19 cellular contexts compared by ENCODE assay signal in genomic region chr1:115495603-115496002, GRCh38.
DNase-seq lines count a peak whose midpoint lies in the region; ATAC-seq and TF ChIP-seq lines count a peak whose summit lies in the region.
"Had no signal": no experiment of that assay in that cellular context is flagged by ENCODE, and none has a peak within 500 bp of the region (broad histone marks: within the 10 kb centered on the region; RNA-seq: fewer than 3 reads in every experiment).

No MANE protein-coding gene starts in this region.

- no peaks in the 10 kb centered on the region for H3F3A ChIP-seq in smooth muscle cell (ENCODE audit: low read depth)

- intact Hi-C loops in activated CD8-positive, alpha-beta T cell treated with anti-CD3 and anti-CD28 coated beads for 36 hours (cut with micrococcal nuclease) = no loop called here

- H3K9me3 Mint-ChIP-seq in activated CD8-positive, alpha-beta T cell treated with anti-CD3 and anti-CD28 coated beads for 36 hours = no peaks in the 10 kb centered on the region
- H3K9me3 Mint-ChIP-seq: endodermal cell, neural crest cell had no signal

- CTCF ChIA-PET in activated CD8-positive, alpha-beta T cell treated with anti-CD3 and anti-CD28 coated beads for 36 hours (lab: Charles Lee) = no interaction called here

- peak; percentile 71 for ATAC-seq in RWPE2 (ENCODE audit: low read depth)
- ATAC-seq in activated CD8-positive, alpha-beta T cell treated with anti-CD3 and anti-CD28 coated beads for 36 hours = no peak
- ATAC-seq in GM21825 (IDR thresholded peaks at IDR 0.05; ENCODE audit: unreplicated experiment) = no peak
- no peak for ATAC-seq in HG03469 (IDR thresholded peaks at IDR 0.05; ENCODE audit: unreplicated experiment)
- ATAC-seq: activated CD4-positive, alpha-beta T cell treated with anti-CD3 and anti-CD28 coated beads for 36 hours; sciatic nerve had no signal

- peaks cover 1% of the 10 kb centered on the region for H3K27me3 Mint-ChIP-seq in activated CD8-positive, alpha-beta T cell treated with anti-CD3 and anti-CD28 coated beads for 36 hours
- H3K27me3 Mint-ChIP-seq: activated CD4-positive, alpha-beta T cell treated with anti-CD3 and anti-CD28 coated beads for 36 hours had no signal

- H3K36me3 ChIP-seq in RWPE2 (ENCODE audit: low read depth) (no peaks in the 10 kb centered on the region), osteoblast (ENCODE audit: insufficient read depth, low read length) (no peaks in the 10 kb centered on the region), smooth muscle cell (ENCODE audit: low read depth) (no peaks in the 10 kb centered on the region)

- no peaks in the 10 kb centered on the region for H3K79me2 ChIP-seq in osteoblast (ENCODE audit: insufficient read depth, low read length)
- H3K79me2 ChIP-seq in smooth muscle cell (ENCODE audit: low read depth) = no peaks in the 10 kb centered on the region

- DNase-seq in GM03348 (ENCODE audit: low spot score) (peak; percentile 79), RWPE2 (ENCODE audit: low spot score) (no peak), epithelial cell of prostate (ENCODE audit: low read depth, low spot score) (no peak), osteoblast (ENCODE audit: insufficient read length, low spot score, missing footprints) (peak; percentile 78), smooth muscle cell (lab: John Stamatoyannopoulos, UW; ENCODE audit: unreplicated experiment) (no peak)
- DNase-seq in activated CD8-positive, alpha-beta T cell treated with anti-CD3 and anti-CD28 coated beads for 36 hours = no peak
- DNase-seq: activated CD4-positive, alpha-beta T cell treated with anti-CD3 and anti-CD28 coated beads for 36 hours; activated naive CD4-positive, alpha-beta T cell treated with anti-CD3 and anti-CD28 coated beads, Interleukin-2, amount 50 U/mL, for 16 hours; DMS79; endodermal cell; GOT3; NCI-H82; stimulated activated CD4-positive, alpha-beta T cell treated with anti-CD3 and anti-CD28 coated beads, Interleukin-2, amount 100 ng/mL, for 48 hours; stimulated activated CD8-positive, alpha-beta memory T cell treated with anti-CD3 and anti-CD28 coated beads, Interleukin-4, amount 100 ng/mL, for 48 hours had no signal

- H3K4me3 Mint-ChIP-seq in activated CD8-positive, alpha-beta T cell treated with anti-CD3 and anti-CD28 coated beads for 36 hours = no peak overlapping the region
- H3K4me3 Mint-ChIP-seq: activated CD4-positive, alpha-beta T cell treated with anti-CD3 and anti-CD28 coated beads for 36 hours; endodermal cell; neural crest cell had no signal

- no peak overlapping the region for H3K27ac Mint-ChIP-seq in activated CD8-positive, alpha-beta T cell treated with anti-CD3 and anti-CD28 coated beads for 36 hours
- H3K27ac Mint-ChIP-seq: activated CD4-positive, alpha-beta T cell treated with anti-CD3 and anti-CD28 coated beads for 36 hours; endodermal cell had no signal

- H3K27me3 ChIP-seq in RWPE2 (ENCODE audit: insufficient read depth, poor library complexity, severe bottlenecking) (no peaks in the 10 kb centered on the region), osteoblast (ENCODE audit: insufficient read depth, low read length) (no peaks in the 10 kb centered on the region), smooth muscle cell (ENCODE audit: low read depth) (no peaks in the 10 kb centered on the region)

- TF ChIP-seq CTCF in RWPE2 (IDR thresholded peaks at IDR 0.05; ENCODE audit: poor library complexity, severe bottlenecking) = no peak
- TF ChIP-seq CTCF in osteoblast (IDR thresholded peaks at IDR 0.05; ENCODE audit: extremely low read depth, low read depth, low read length) = no peak
- no peak for TF ChIP-seq CTCF in activated CD8-positive, alpha-beta T cell treated with anti-CD3 and anti-CD28 coated beads for 36 hours (IDR thresholded peaks at IDR 0.05)
- no peak for TF ChIP-seq CTCF in smooth muscle cell (IDR thresholded peaks at IDR 0.05; ENCODE audit: borderline replicate concordance, insufficient read depth, poor library complexity, severe bottlenecking)

- no peaks in the 10 kb centered on the region for H3K36me3 Mint-ChIP-seq in activated CD8-positive, alpha-beta T cell treated with anti-CD3 and anti-CD28 coated beads for 36 hours (ENCODE audit: low read depth)

- H3K9ac ChIP-seq in smooth muscle cell (ENCODE audit: low read depth) = no peak overlapping the region

- 78% methylated on average over 6 of the region's 6 CpGs for WGBS in smooth muscle cell (ENCODE audit: low lambda C conversion rate)

- H2AFZ ChIP-seq in osteoblast (ENCODE audit: low read length) = no peak overlapping the region
- no peak overlapping the region for H2AFZ ChIP-seq in smooth muscle cell (ENCODE audit: low read depth)

- POLR2A ChIA-PET in activated CD8-positive, alpha-beta T cell treated with anti-CD3 and anti-CD28 coated beads for 36 hours (lab: Charles Lee) = no interaction called here

- H3K9me3 ChIP-seq in RWPE2 (ENCODE audit: severe bottlenecking) (no peaks in the 10 kb centered on the region), osteoblast (ENCODE audit: low read depth, low read length) (no peaks in the 10 kb centered on the region), smooth muscle cell (replicated peaks; ENCODE audit: low read depth) (no peaks in the 10 kb centered on the region)

- no peak overlapping the region for H3K4me3 ChIP-seq in RWPE2 (ENCODE audit: severe bottlenecking)
- H3K4me3 ChIP-seq in osteoblast (ENCODE audit: insufficient read depth, low read length) = no peak overlapping the region
- H3K4me3 ChIP-seq in smooth muscle cell = no peak overlapping the region

- H3K4me2 ChIP-seq in osteoblast (ENCODE audit: insufficient read depth, low read length) (peak overlapping the region; percentile 19), smooth muscle cell (no peak overlapping the region)

- H4K20me1 ChIP-seq in osteoblast (ENCODE audit: insufficient read depth, low read length) (no peaks in the 10 kb centered on the region), smooth muscle cell (ENCODE audit: low read depth) (no peaks in the 10 kb centered on the region)

- H3K27ac ChIP-seq in RWPE2 (ENCODE audit: poor library complexity, severe bottlenecking) = peak overlapping the region; percentile 91
- H3K27ac ChIP-seq in epithelial cell of prostate = peak overlapping the region; percentile 72
- H3K27ac ChIP-seq in osteoblast (ENCODE audit: low read depth, low read length) = peak overlapping the region; percentile 69
- H3K27ac ChIP-seq in smooth muscle cell (ENCODE audit: low read depth) = no peak overlapping the region
- H3K27ac ChIP-seq: C4-2B had no signal

- H3K4me1 Mint-ChIP-seq in activated CD8-positive, alpha-beta T cell treated with anti-CD3 and anti-CD28 coated beads for 36 hours (ENCODE audit: low read depth) = no peaks in the 10 kb centered on the region
- H3K4me1 Mint-ChIP-seq: activated CD4-positive, alpha-beta T cell treated with anti-CD3 and anti-CD28 coated beads for 36 hours had no signal

- H3K4me1 ChIP-seq in RWPE2 (ENCODE audit: insufficient read depth, poor library complexity, severe bottlenecking) (peaks cover 32% of the 10 kb centered on the region), osteoblast (ENCODE audit: insufficient read depth, low read length) (peaks cover 37% of the 10 kb centered on the region), smooth muscle cell (ENCODE audit: low read depth) (peaks cover 6% of the 10 kb centered on the region)

Comparison
In these comparisons a context has a peak if more than half of its experiments do, and no peak if none do; other contexts are left out.
1. DNase-seq: peak in GM03348 (single experiment) and osteoblast (single experiment); none in RWPE2 (single experiment), epithelial cell of prostate (single experiment), activated CD8-positive, alpha-beta T cell treated with anti-CD3 and anti-CD28 coated beads for 36 hours (single experiment) and smooth muscle cell (single experiment).